Comparison of ENCODE assay signal across 22 cellular contexts in the genomic region with DNA sequence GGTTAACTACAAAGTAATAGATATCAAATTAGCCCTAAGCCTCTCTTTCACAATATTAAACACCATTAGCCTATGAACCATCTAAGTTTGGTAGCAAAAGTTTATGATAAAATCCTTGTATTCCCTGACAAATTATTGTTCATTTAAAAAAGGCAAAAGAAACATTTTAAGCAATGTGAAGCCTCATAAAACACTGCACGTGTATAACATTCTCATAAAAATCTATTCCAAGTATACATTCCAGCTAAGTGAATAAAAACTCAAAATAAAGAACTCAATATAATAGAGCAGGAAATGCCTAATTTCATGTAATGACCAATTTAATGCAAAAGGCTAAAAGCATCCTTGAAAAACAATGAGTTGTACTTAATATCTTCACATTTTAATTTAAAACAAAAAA. TPM values are rescaled to one million over a fixed set of nuclear protein-coding genes. Genes with fewer than 3 reads are reported as not detected.
DNase-seq lines count a peak whose midpoint lies in the region; ATAC-seq, FAIRE-seq and TF ChIP-seq lines count a peak whose summit lies in the region.
"Had no signal": no experiment of that assay in that cellular context is flagged by ENCODE, and none has a peak within 500 bp of the region (broad histone marks: within the 10 kb centered on the region; RNA-seq: fewer than 3 reads in every experiment).

No MANE protein-coding gene starts in this region.

- no peak for ATAC-seq in GM21390 (IDR thresholded peaks at IDR 0.05; ENCODE audit: unreplicated experiment)
- ATAC-seq: A549; CD8-positive, alpha-beta T cell; GM12878 had no signal

- intact Hi-C loops in kidney (cut with DNase I) = no loop called here

- H3K27ac ChIP-seq in kidney (ENCODE audit: low read depth in 2 of 2, low read length in 2 of 2) = no peak overlapping the region
- H3K27ac ChIP-seq: A549, C4-2B had no signal

- H3K4me3 ChIP-seq in kidney (ENCODE audit: low read length in 2 of 2) = no peak overlapping the region
- H3K4me3 ChIP-seq: A549, GM12878 had no signal

- H3K36me3 ChIP-seq in kidney (ENCODE audit: control insufficient read depth in 1 of 2, insufficient read depth in 2 of 2, low read length in 2 of 2) = no peaks in the 10 kb centered on the region

- no peaks in the 10 kb centered on the region for H3K9me3 ChIP-seq in kidney (ENCODE audit: control insufficient read depth in 1 of 2, low read length in 2 of 2)
- H3K9me3 ChIP-seq: A549, Caco-2 had no signal

- TF ChIP-seq CTCF in kidney (IDR thresholded peaks at IDR 0.05; ENCODE audit: borderline replicate concordance, extremely low read depth, insufficient read depth) = no peak

- H3K9ac ChIP-seq in kidney (ENCODE audit: low read length in 2 of 2) = no peak overlapping the region

- peak; percentile 46 for FAIRE-seq in RCC 7860 (lab: Jason Lieb, UNC)
- FAIRE-seq in endometrium (lab: Jason Lieb, UNC) = peak; percentile 33
- peak; percentile 67 for FAIRE-seq in kidney (lab: Jason Lieb, UNC)
- FAIRE-seq: A549, GM12878, GM18507, H1 had no signal

- no peaks in the 10 kb centered on the region for H3K4me1 ChIP-seq in kidney (ENCODE audit: control insufficient read depth in 1 of 2, insufficient read depth in 1 of 2, low read depth in 1 of 2, low read length in 2 of 2)
- H3K4me1 ChIP-seq: A549 had no signal

- peak; percentile 39 for DNase-seq in EH (ENCODE audit: low read depth)
- no peak for DNase-seq in RCC 7860 (ENCODE audit: low spot score)
- DNase-seq in kidney = no peak
- no peak for DNase-seq in C1 segment of cervical spinal cord (lab: John Stamatoyannopoulos, UW)
- DNase-seq in activated naive CD4-positive, alpha-beta T cell treated with Interleukin-2 at 50 U/mL for 16 hours = no peak
- DNase-seq: 8988T; Caco-2; CD4-positive, CD25-positive, alpha-beta regulatory T cell; CD8-positive, alpha-beta T cell; DMS153; DND-41; EL; GDM1; H7; HCEC 1CT had no signal

RNA-seq across cellular contexts. Expression of a gene that starts 27.7 kb away (rescaled TPM):
- total RNA-seq in kidney = 48.9 TPM
- 3.6 TPM for polyA plus RNA-seq in kidney (ENCODE audit: insufficient read depth, low read depth, low replicate concordance)
